In the genomic region with DNA sequence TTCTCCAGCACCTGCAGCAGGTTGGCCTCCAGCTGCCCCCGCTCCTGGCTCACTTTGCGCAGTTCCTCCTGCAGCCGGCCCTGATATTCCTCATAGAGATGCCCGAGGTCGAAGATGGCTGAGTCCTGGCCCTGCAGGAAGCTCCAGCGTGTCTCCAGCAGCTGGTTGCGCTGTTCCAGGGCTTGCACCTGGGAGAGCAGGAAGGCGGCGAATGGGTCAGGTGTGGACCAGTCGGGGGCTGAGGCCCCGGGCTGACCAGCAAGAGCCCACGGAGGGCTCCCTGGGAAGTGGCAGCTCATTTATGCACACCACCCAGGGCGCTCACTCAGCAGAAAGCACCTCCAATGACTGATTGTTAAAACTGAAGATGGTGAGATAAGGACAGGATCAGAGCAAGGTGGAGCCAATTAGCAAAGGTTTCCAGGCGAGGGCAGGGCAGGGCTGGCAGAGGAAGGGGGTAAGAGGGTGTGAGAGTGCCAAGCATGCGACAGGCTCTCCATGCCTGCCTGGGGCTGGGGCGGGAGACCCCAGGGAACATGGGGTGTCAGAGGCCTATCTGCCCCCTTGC, we compare ENCODE assay signal across 16 cellular contexts. TPM values are rescaled to one million over a fixed set of nuclear protein-coding genes. Genes with fewer than 3 reads are reported as not detected.
DNase-seq lines count a peak whose midpoint lies in the region; ATAC-seq and TF ChIP-seq lines count a peak whose summit lies in the region.
"Had no signal": no experiment of that assay in that cellular context is flagged by ENCODE, and none has a peak within 500 bp of the region (broad histone marks: within the 10 kb centered on the region; RNA-seq: fewer than 3 reads in every experiment).

No MANE protein-coding gene starts in this region.

- TF ChIP-seq CTCF in coronary artery (IDR thresholded peaks at IDR 0.05): no peak

- no peaks in the 10 kb centered on the region for H3K27me3 ChIP-seq in ACC112 (ENCODE audit: insufficient read depth, low read length)
- H3K27me3 ChIP-seq in neuronal stem cell (ENCODE audit: control insufficient read depth in 3 of 3, insufficient read depth in 3 of 3, low read depth in 1 of 3, low read length in 3 of 3): peaks cover 0 to 33% (median 0%) of the 10 kb centered on the region in 3 experiments
- H3K27me3 ChIP-seq: heart right ventricle had no signal

- H3K27ac ChIP-seq in ACC112 (ENCODE audit: low read depth, low read length) (peak overlapping the region; percentile 78; the same call in 1 of the 2 replicates), coronary artery (peak overlapping the region; percentile 57 to 90), neuronal stem cell (replicated peaks; ENCODE audit: low read length) (no peak overlapping the region)

- no peak overlapping the region for H3K23ac ChIP-seq in neuronal stem cell (ENCODE audit: low read depth, low read length, poor library complexity)

- peak overlapping the region; percentile 21 for H2AK5ac ChIP-seq in neuronal stem cell (ENCODE audit: low read depth, low read length)

- H3K9ac ChIP-seq in neuronal stem cell (ENCODE audit: low read depth, low read length, poor library complexity): peak overlapping the region; percentile 15

- no peak overlapping the region for H3K4me2 ChIP-seq in neuronal stem cell (ENCODE audit: insufficient read depth, low read length, poor library complexity, severe bottlenecking)

- H3K79me2 ChIP-seq in ACC112 (ENCODE audit: control insufficient read depth, insufficient read depth, low read length, unreplicated experiment): no peaks in the 10 kb centered on the region

- H3K79me1 ChIP-seq in neuronal stem cell (ENCODE audit: low read depth, low read length): no peaks in the 10 kb centered on the region

- no peak overlapping the region for H3K14ac ChIP-seq in neuronal stem cell (ENCODE audit: low read length)

- DNase-seq in NCI-H146 (lab: John Stamatoyannopoulos, UW) (peak; percentile 96), coronary artery (ENCODE audit: low spot score) (no peak), neuronal stem cell (ENCODE audit: low spot score) (no peak), 8988T (no peak), NCI-H526 (lab: John Stamatoyannopoulos, UW) (no peak)
- DNase-seq: activated B cell treated with CpG ODN at 0.5 μM for 24 hours; activated CD8-positive, alpha-beta memory T cell treated with anti-CD3 and anti-CD28 coated beads for 24 hours; heart right ventricle; NCI-H1048; NCI-H2171; NCI-H82; retina had no signal

- peak overlapping the region; percentile 35 for H4K91ac ChIP-seq in neuronal stem cell (ENCODE audit: low read depth, low read length, poor library complexity)

- H4K8ac ChIP-seq in neuronal stem cell (ENCODE audit: low read depth, low read length): peak overlapping the region; percentile 19

- H2AFZ ChIP-seq in ACC112 (ENCODE audit: low read length, unreplicated experiment): no peak overlapping the region
- no peak overlapping the region for H2AFZ ChIP-seq in neuronal stem cell (ENCODE audit: low read length)

- WGBS in neuronal stem cell (ENCODE audit: extremely low coverage in 2 of 2, insufficient read length in 2 of 2, insufficient replicate concordance in 1 of 2), 2 donors: no CpG with 5 or more reads among the region's 16 CpGs

- peak overlapping the region; percentile 33 for H3K18ac ChIP-seq in neuronal stem cell (ENCODE audit: low read length)

- no peak overlapping the region for H2BK5ac ChIP-seq in neuronal stem cell (ENCODE audit: low read length)

- ATAC-seq in HG03520 (IDR thresholded peaks at IDR 0.05; ENCODE audit: unreplicated experiment): no peak
- ATAC-seq in HG03354 (IDR thresholded peaks at IDR 0.05; ENCODE audit: poor library complexity, severe bottlenecking, unreplicated experiment): no peak

- no peak overlapping the region for H3K4me3 ChIP-seq in ACC112 (ENCODE audit: low read depth, low read length)
- H3K4me3 ChIP-seq in coronary artery: no peak overlapping the region
- H3K4me3 ChIP-seq in neuronal stem cell (ENCODE audit: low read length in 2 of 2): no peak overlapping the region
- H3K4me3 ChIP-seq: heart right ventricle had no signal

- H2BK12ac ChIP-seq in neuronal stem cell (ENCODE audit: low read length): no peak overlapping the region

- peak overlapping the region; percentile 11 for H2BK120ac ChIP-seq in neuronal stem cell (ENCODE audit: low read depth, low read length)

- H3K9me3 ChIP-seq in neuronal stem cell (replicated peaks in 1 of 2; ENCODE audit: control insufficient read depth in 2 of 2, insufficient read depth in 1 of 2, low read depth in 1 of 2, low read length in 2 of 2): no peaks in the 10 kb centered on the region
- H3K9me3 ChIP-seq: heart right ventricle had no signal

- H3K36me3 ChIP-seq in ACC112 (ENCODE audit: insufficient read depth, low read length): no peaks in the 10 kb centered on the region
- H3K36me3 ChIP-seq in neuronal stem cell (replicated peaks in 1 of 2; ENCODE audit: control insufficient read depth in 2 of 2, insufficient read depth in 2 of 2, low read length in 2 of 2): no peaks in the 10 kb centered on the region
- H3K36me3 ChIP-seq: heart right ventricle had no signal

- H3K4me1 ChIP-seq in ACC112 (ENCODE audit: control insufficient read depth, insufficient read depth, low read length, unreplicated experiment): peaks cover 36% of the 10 kb centered on the region
- peaks cover 3 to 24% of the 10 kb centered on the region in 2 donors for H3K4me1 ChIP-seq in neuronal stem cell (ENCODE audit: control insufficient read depth in 2 of 2, insufficient read depth in 1 of 2, low read depth in 1 of 2, low read length in 2 of 2)

- H2BK15ac ChIP-seq in neuronal stem cell (ENCODE audit: low read length): peak overlapping the region; percentile 28

- no peak overlapping the region for H3K4ac ChIP-seq in neuronal stem cell (ENCODE audit: low read length)

RNA-seq across cellular contexts. Expression of gene KRT80, which starts 6.3 kb away (rescaled TPM):
- 0.07 TPM for polyA plus RNA-seq in neuronal stem cell (2013, experiment 1 of 2)
- polyA plus RNA-seq in neuronal stem cell (2013, experiment 2 of 2): 0.07 TPM
- polyA plus RNA-seq: neural cell had no signal

RNA-seq across cellular contexts. Expression of gene KRT7, which starts 47.6 kb away (rescaled TPM):
- 0.24 TPM for polyA plus RNA-seq in neuronal stem cell (2013, experiment 1 of 2)
- polyA plus RNA-seq in neuronal stem cell (2013, experiment 2 of 2): 0.18 TPM
- polyA plus RNA-seq: neural cell had no signal
